In genomic region chr15:74046275-74046674, GRCh38 we compare ENCODE assay signal across 1 cellular context.
TF ChIP-seq lines count a peak whose summit lies in the region.

No MANE protein-coding gene starts in this region.

TF ChIP-seq in IMR-90, 13 proteins besides CTCF, POLR2A, EP300 and RAD21:
- no peak for TF ChIP-seq ELK1 (IDR thresholded peaks at IDR 0.05; ENCODE audit: borderline replicate concordance, low read depth, low read length)
- TF ChIP-seq CHD1 (IDR thresholded peaks at IDR 0.05; ENCODE audit: low read depth, low read length), result no peak
- TF ChIP-seq NFE2L2 (IDR thresholded peaks at IDR 0.05; ENCODE audit: low read depth, low read length), result no peak
- no peak for TF ChIP-seq SMC3 (IDR thresholded peaks at IDR 0.05; ENCODE audit: low read depth, low read length)
- no peak for TF ChIP-seq MXI1 (IDR thresholded peaks at IDR 0.05; ENCODE audit: borderline replicate concordance, low read depth, low read length)
- TF ChIP-seq, protein P1, sequence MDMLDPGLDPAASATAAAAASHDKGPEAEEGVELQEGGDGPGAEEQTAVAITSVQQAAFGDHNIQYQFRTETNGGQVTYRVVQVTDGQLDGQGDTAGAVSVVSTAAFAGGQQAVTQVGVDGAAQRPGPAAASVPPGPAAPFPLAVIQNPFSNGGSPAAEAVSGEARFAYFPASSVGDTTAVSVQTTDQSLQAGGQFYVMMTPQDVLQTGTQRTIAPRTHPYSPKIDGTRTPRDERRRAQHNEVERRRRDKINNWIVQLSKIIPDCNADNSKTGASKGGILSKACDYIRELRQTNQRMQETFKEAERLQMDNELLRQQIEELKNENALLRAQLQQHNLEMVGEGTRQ (IDR thresholded peaks at IDR 0.05; ENCODE audit: low read depth, low read length), result no peak
- TF ChIP-seq RCOR1 (IDR thresholded peaks at IDR 0.05; ENCODE audit: insufficient replicate concordance, low read length), result no peak
- TF ChIP-seq CEBPB (IDR thresholded peaks at IDR 0.05; ENCODE audit: low read depth, low read length), result no peak
- no peak for TF ChIP-seq FOS (IDR thresholded peaks at IDR 0.05; ENCODE audit: low read depth, low read length)
- TF ChIP-seq MAZ (IDR thresholded peaks at IDR 0.05; ENCODE audit: borderline replicate concordance, low read depth, low read length), result no peak
- TF ChIP-seq RFX5 (IDR thresholded peaks at IDR 0.05; ENCODE audit: low read depth, low read length), result no peak
- TF ChIP-seq BHLHE40 (IDR thresholded peaks at IDR 0.05; ENCODE audit: low read depth, low read length), result no peak
